Comparison of ENCODE assay signal across 18 cellular contexts in genomic region chr17:38466346-38467315, GRCh38. TPM values are rescaled to one million over a fixed set of nuclear protein-coding genes. Genes with fewer than 3 reads are reported as not detected.
A peak's percentile ranks its signal among the peaks of the same experiment; 100 is the strongest.
DNase-seq lines count a peak whose midpoint lies in the region; ATAC-seq and TF ChIP-seq lines count a peak whose summit lies in the region.
"Had no signal": no experiment of that assay in that cellular context is flagged by ENCODE, and none has a peak within 500 bp of the region (broad histone marks: within the 10 kb centered on the region; RNA-seq: fewer than 3 reads in every experiment).

No MANE protein-coding gene starts in this region.

- no peak overlapping the region for H3K4me3 Mint-ChIP-seq in activated CD4-positive, alpha-beta memory T cell treated with anti-CD3 and anti-CD28 coated beads for 36 hours
- H3K4me3 Mint-ChIP-seq: stimulated activated effector memory CD8-positive, alpha-beta T cell treated with anti-CD3 and anti-CD28 coated beads, Interleukin-12 subunit alpha, Interleukin-12 subunit beta, amount 100 ng/mL, for 72 hours; T-cell had no signal

- no peaks in the 10 kb centered on the region for H3K27me3 ChIP-seq in left ventricle myocardium inferior (ENCODE audit: low read depth)
- H3K27me3 ChIP-seq in fibroblast of lung (ENCODE audit: control insufficient read depth, insufficient read depth, low read length), result no peaks in the 10 kb centered on the region
- no peaks in the 10 kb centered on the region for H3K27me3 ChIP-seq in sigmoid colon
- H3K27me3 ChIP-seq: hepatocyte, pancreas had no signal

- CTCF ChIA-PET in activated CD4-positive, alpha-beta memory T cell treated with anti-CD3 and anti-CD28 coated beads for 36 hours (lab: Charles Lee), result no interaction called here

- H3K9me3 Mint-ChIP-seq in activated CD4-positive, alpha-beta memory T cell treated with anti-CD3 and anti-CD28 coated beads for 36 hours, result no peaks in the 10 kb centered on the region
- H3K9me3 Mint-ChIP-seq: stimulated activated effector memory CD8-positive, alpha-beta T cell treated with anti-CD3 and anti-CD28 coated beads, Interleukin-12 subunit alpha, Interleukin-12 subunit beta, amount 100 ng/mL, for 72 hours; T-cell had no signal

- H3K9ac ChIP-seq in fibroblast of lung (ENCODE audit: insufficient read depth, low read length), result peak overlapping the region; percentile 94

- H3K4me1 Mint-ChIP-seq in activated CD4-positive, alpha-beta memory T cell treated with anti-CD3 and anti-CD28 coated beads for 36 hours (ENCODE audit: low read depth), result no peaks in the 10 kb centered on the region
- H3K4me1 Mint-ChIP-seq: stimulated activated effector memory CD8-positive, alpha-beta T cell treated with anti-CD3 and anti-CD28 coated beads, Interleukin-12 subunit alpha, Interleukin-12 subunit beta, amount 100 ng/mL, for 72 hours; T-cell had no signal

- no peaks in the 10 kb centered on the region for H3K9me3 ChIP-seq in left ventricle myocardium inferior (replicated peaks)
- H3K9me3 ChIP-seq in fibroblast of lung (ENCODE audit: control insufficient read depth, insufficient read depth, low read depth, low read length), result no peaks in the 10 kb centered on the region
- H3K9me3 ChIP-seq in sigmoid colon, result no peaks in the 10 kb centered on the region
- H3K9me3 ChIP-seq: pancreas had no signal

- no peak for TF ChIP-seq EP300 in sigmoid colon (IDR thresholded peaks at IDR 0.05)

- no peak overlapping the region for H2AFZ ChIP-seq in fibroblast of lung (ENCODE audit: low read length)
- H2AFZ ChIP-seq: hepatocyte, PC-9 had no signal

- H3K79me2 ChIP-seq in fibroblast of lung (ENCODE audit: control insufficient read depth, insufficient read depth, low read length), result peaks cover 49% of the 10 kb centered on the region
- H3K79me2 ChIP-seq: hepatocyte had no signal

- TF ChIP-seq CTCF in left ventricle myocardium inferior (IDR thresholded peaks at IDR 0.05; ENCODE audit: borderline replicate concordance) (no peak), fibroblast of lung (conservative IDR thresholded peaks at IDR 0.05 in 1 of 2, IDR thresholded peaks at IDR 0.05 in 1 of 2; ENCODE audit: low read depth in 1 of 2, low read length in 2 of 2) (no peak), sigmoid colon (IDR thresholded peaks at IDR 0.05) (no peak)

- WGBS in sigmoid colon, 2 donors, result 93 to 94% methylated on average over 57 of the region's 57 CpGs

- no peak overlapping the region for H3K27ac Mint-ChIP-seq in activated CD4-positive, alpha-beta memory T cell treated with anti-CD3 and anti-CD28 coated beads for 36 hours
- H3K27ac Mint-ChIP-seq: stimulated activated effector memory CD8-positive, alpha-beta T cell treated with anti-CD3 and anti-CD28 coated beads, Interleukin-12 subunit alpha, Interleukin-12 subunit beta, amount 100 ng/mL, for 72 hours; T-cell had no signal

- intact Hi-C loops in left ventricle myocardium inferior (cut with micrococcal nuclease) (no loop called here), Right ventricle myocardium inferior (cut with DNase I) (loop anchor here (2.0 kb wide), 1 partner anchor 16 kb away; no protein-coding TSS in a partner anchor), sigmoid colon (cut with DNase I) (loop anchor here (5.0 kb wide), 1 partner anchor 39 kb away; the partner anchor contains the start of gene ARHGAP23)
- intact Hi-C loops in activated CD4-positive, alpha-beta memory T cell treated with anti-CD3 and anti-CD28 coated beads for 36 hours (cut with micrococcal nuclease), result no loop called here

- no peaks in the 10 kb centered on the region for H3K36me3 Mint-ChIP-seq in activated CD4-positive, alpha-beta memory T cell treated with anti-CD3 and anti-CD28 coated beads for 36 hours
- H3K36me3 Mint-ChIP-seq: stimulated activated effector memory CD8-positive, alpha-beta T cell treated with anti-CD3 and anti-CD28 coated beads, Interleukin-12 subunit alpha, Interleukin-12 subunit beta, amount 100 ng/mL, for 72 hours; T-cell had no signal

- peaks cover 96% of the 10 kb centered on the region for H3K4me1 ChIP-seq in left ventricle myocardium inferior
- peaks cover 47% of the 10 kb centered on the region for H3K4me1 ChIP-seq in fibroblast of lung (ENCODE audit: control insufficient read depth, extremely low read depth, insufficient read depth, low read length)
- H3K4me1 ChIP-seq in sigmoid colon, result peaks cover 0 to 83% (median 74%) of the 10 kb centered on the region in 4 donors
- H3K4me1 ChIP-seq: pancreas had no signal

- H3K36me3 ChIP-seq in left ventricle myocardium inferior (peaks cover 62% of the 10 kb centered on the region), fibroblast of lung (ENCODE audit: control insufficient read depth, insufficient read depth, low read length) (peaks cover 58% of the 10 kb centered on the region), sigmoid colon (peaks cover 6 to 44% (median 15%) of the 10 kb centered on the region in 4 donors)
- H3K36me3 ChIP-seq: pancreas had no signal

- H3K27ac ChIP-seq in left ventricle myocardium inferior (replicated peaks) (peak overlapping the region; percentile 95), fibroblast of lung (ENCODE audit: insufficient read depth, low read length) (peak overlapping the region; percentile 100), sigmoid colon (peak overlapping the region; percentile 92 to 98 (median 95))
- H3K27ac ChIP-seq: pancreas, PC-9 had no signal

- H3K4me3 ChIP-seq in left ventricle myocardium inferior (peak overlapping the region; percentile 67), fibroblast of lung (replicated peaks in 1 of 4; ENCODE audit: control extremely low read depth in 1 of 4, insufficient read depth in 1 of 4, low read depth in 3 of 4, low read length in 4 of 4) (peak overlapping the region in 3 of 4 experiments; percentile 67 to 82 (median 71)), sigmoid colon (peak overlapping the region in 3 of 4 donors; percentile 55 to 58 (median 58))
- H3K4me3 ChIP-seq: hepatocyte, PC-9 had no signal

- POLR2A ChIA-PET in activated CD4-positive, alpha-beta memory T cell treated with anti-CD3 and anti-CD28 coated beads for 36 hours (lab: Charles Lee), result no interaction called here

- H4K20me1 ChIP-seq in fibroblast of lung (ENCODE audit: control insufficient read depth, extremely low read depth, insufficient read depth, low read length), result no peaks in the 10 kb centered on the region

- peak; percentile 42 for DNase-seq in left ventricle myocardium inferior
- no peak for DNase-seq in Right ventricle myocardium inferior (ENCODE audit: missing footprints)
- DNase-seq in fibroblast of lung (ENCODE audit: low read depth in 2 of 2), result no peak
- DNase-seq in sigmoid colon, result no peak
- DNase-seq in activated CD4-positive, alpha-beta memory T cell treated with anti-CD3 and anti-CD28 coated beads for 36 hours, result no peak
- DNase-seq in NCI-H2081 treated with DMSO at 0.1 percent for 48 hours (lab: John Stamatoyannopoulos, UW), result no peak
- no peak for DNase-seq in NCI-H446 treated with DMSO at 0.1 percent for 48 hours (lab: John Stamatoyannopoulos, UW)
- no peak for DNase-seq in activated naive CD4-positive, alpha-beta T cell treated with anti-CD3 and anti-CD28 coated beads, Interleukin-2, amount 50 U/mL, for 16 hours
- DNase-seq: activated CD4-positive, alpha-beta T cell treated with anti-CD3 and anti-CD28 coated beads for 48 hours; Calu3; NCI-H1092; NCI-H510A; pancreas; PC-9; T-cell had no signal

- no peak for TF ChIP-seq POLR2A in sigmoid colon (IDR thresholded peaks at IDR 0.05)

- ATAC-seq in Right ventricle myocardium inferior, result no peak
- ATAC-seq: stimulated activated effector memory CD8-positive, alpha-beta T cell treated with anti-CD3 and anti-CD28 coated beads, Interleukin-12 subunit alpha, Interleukin-12 subunit beta, amount 100 ng/mL, for 72 hours; T-cell had no signal

- peak overlapping the region; percentile 99 for H3K4me2 ChIP-seq in fibroblast of lung (ENCODE audit: extremely low read depth, insufficient read depth, low read length)
- H3K4me2 ChIP-seq: PC-9 had no signal

- H3K27me3 Mint-ChIP-seq in activated CD4-positive, alpha-beta memory T cell treated with anti-CD3 and anti-CD28 coated beads for 36 hours, result peaks cover 4% of the 10 kb centered on the region

RNA-seq across cellular contexts. Expression of gene ARHGAP23, which starts 38.4 kb away (rescaled TPM):
- total RNA-seq in left ventricle myocardium inferior (60.8 TPM), Right ventricle myocardium inferior (67.5 TPM), fibroblast of lung (18.2 and 41.1 TPM in 2 replicates), sigmoid colon (10 to 100 TPM; 11.2 to 42.1 (median 28.5) TPM)
- polyA plus RNA-seq in fibroblast of lung (28.1 and 31.0 TPM in 2 replicates), sigmoid colon (1 to 10 TPM in 2 of 3 donors, under 1 TPM in 1; 0.69 to 9.8 (median 3.0) TPM)
- polyA plus RNA-seq in fibroblast of lung (2012), result 71.0 and 72.1 TPM in 2 replicates
- 114 and 139 TPM in 2 replicates for polyA minus RNA-seq in fibroblast of lung (ENCODE audit: low replicate concordance)
- 1 to 10 TPM; 1.3 to 1.4 TPM for total RNA-seq in activated CD4-positive, alpha-beta memory T cell treated with anti-CD3 and anti-CD28 coated beads for 36 hours
- total RNA-seq: HepG2 had no signal

Comparison
In these comparisons a context has a peak if more than half of its experiments do, and no peak if none do; other contexts are left out.
1. intact Hi-C loops: an anchor here in Right ventricle myocardium inferior (2.0 kb wide) and sigmoid colon (5.0 kb wide); none called in left ventricle myocardium inferior and activated CD4-positive, alpha-beta memory T cell treated with anti-CD3 and anti-CD28 coated beads for 36 hours.